30 cellular contexts compared by ENCODE assay signal in the genomic region with DNA sequence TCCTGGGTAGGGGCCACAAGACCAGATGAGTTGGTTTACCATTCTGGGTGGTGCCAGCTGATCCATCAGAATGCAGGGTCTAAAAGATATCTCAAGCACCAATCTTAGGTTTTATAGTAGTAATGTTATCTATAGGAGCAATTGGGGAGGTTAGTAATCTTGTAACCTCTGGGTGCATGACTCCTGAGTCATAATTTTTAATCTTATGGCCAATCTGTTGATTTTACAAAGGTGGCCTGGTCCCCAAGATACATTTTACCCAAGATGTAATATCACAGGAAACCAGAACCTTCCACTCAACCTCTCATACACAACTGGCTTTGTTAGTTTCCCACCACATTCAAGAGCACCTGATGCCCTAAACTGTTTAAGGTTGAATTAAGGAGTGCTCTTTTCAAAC.
"Had no signal": no experiment of that assay in that cellular context is flagged by ENCODE, and none has a peak within 500 bp of the region (broad histone marks: within the 10 kb centered on the region; RNA-seq: fewer than 3 reads in every experiment).

No MANE protein-coding gene starts in this region.

- H3K9me3 Mint-ChIP-seq: activated naive CD4-positive, alpha-beta T cell treated with anti-CD3 and anti-CD28 coated beads for 36 hours; dendritic cell treated with granulocyte-macrophage colony-stimulating factor and Interleukin-4, amounts not matched to agents 40 ng/mL and 50 ng/mL, for 4 days; endodermal cell had no signal

- H3K27me3 Mint-ChIP-seq: activated CD4-positive, alpha-beta memory T cell treated with anti-CD3 and anti-CD28 coated beads, Interleukin-2, amount 10 ng/mL, durations not matched to agents 7 days and 5 days; activated CD4-positive, alpha-beta T cell treated with anti-CD3 and anti-CD28 coated beads, Interleukin-2, amount 10 ng/mL, durations not matched to agents 7 days and 5 days; activated naive CD4-positive, alpha-beta T cell treated with anti-CD3 and anti-CD28 coated beads, Interleukin-2, amount 50 U/mL, for 24 hours; activated naive CD8-positive, alpha-beta T cell treated with anti-CD3 and anti-CD28 coated beads, Interleukin-2, amount 10 ng/mL, durations not matched to agents 7 days and 5 days; activated T-cell treated with anti-CD3 and anti-CD28 coated beads, Interleukin-2, amount 50 U/mL, for 24 hours; central memory CD8-positive, alpha-beta T cell; dendritic cell treated with granulocyte-macrophage colony-stimulating factor and Interleukin-4, amounts not matched to agents 40 ng/mL and 50 ng/mL, for 4 days; T-helper 17 cell had no signal

- H3K4me3 Mint-ChIP-seq: activated CD4-positive, alpha-beta memory T cell treated with anti-CD3 and anti-CD28 coated beads, Interleukin-2, amount 10 ng/mL, durations not matched to agents 7 days and 5 days; activated CD4-positive, alpha-beta T cell treated with anti-CD3 and anti-CD28 coated beads, Interleukin-2, amount 10 ng/mL, durations not matched to agents 7 days and 5 days; activated naive CD4-positive, alpha-beta T cell treated with anti-CD3 and anti-CD28 coated beads for 36 hours; activated naive CD4-positive, alpha-beta T cell treated with anti-CD3 and anti-CD28 coated beads, Interleukin-2, amount 50 U/mL, for 24 hours; activated naive CD8-positive, alpha-beta T cell treated with anti-CD3 and anti-CD28 coated beads, Interleukin-2, amount 10 ng/mL, durations not matched to agents 7 days and 5 days; activated T-cell treated with anti-CD3 and anti-CD28 coated beads, Interleukin-2, amount 50 U/mL, for 24 hours; activated T-helper 1 cell treated with anti-CD3 and anti-CD28 coated beads, Interleukin-12 subunit alpha, Interleukin-12 subunit beta, Interleukin-2, Interleukin-4 antibody, amounts not matched to agents 30 ng/mL and 10 ng/mL and 1 ng/mL, durations not matched to agents 14 hours and 24 hours and 36 hours; central memory CD8-positive, alpha-beta T cell; dendritic cell treated with granulocyte-macrophage colony-stimulating factor and Interleukin-4, amounts not matched to agents 40 ng/mL and 50 ng/mL, for 4 days; endodermal cell; T-helper 17 cell; T-helper 2 cell treated with Interferon-gamma antibody and Interleukin-4, amounts not matched to agents 5 μg/mL and 100 μg/mL, for 36 hours had no signal

- DNase-seq: activated CD4-positive, alpha-beta memory T cell treated with anti-CD3 and anti-CD28 coated beads, Interleukin-2, amount 10 ng/mL, durations not matched to agents 7 days and 5 days; activated CD4-positive, alpha-beta T cell treated with anti-CD3 and anti-CD28 coated beads for 1 hour; activated CD4-positive, alpha-beta T cell treated with anti-CD3 and anti-CD28 coated beads for 4 hours; activated CD4-positive, alpha-beta T cell treated with anti-CD3 and anti-CD28 coated beads, Interleukin-2, amount 10 ng/mL, durations not matched to agents 7 days and 5 days; activated CD4-positive, alpha-beta T cell treated with anti-CD3 and anti-CD28 coated beads, Interleukin-2, amount 50 U/mL, for 4 hours; activated CD8-positive, alpha-beta memory T cell treated with anti-CD3 and anti-CD28 coated beads, Interleukin-2, amount 50 U/mL, for 48 hours; activated effector memory CD4-positive, alpha-beta T cell treated with anti-CD3 and anti-CD28 coated beads, Interleukin-2, amount 50 U/mL, for 16 hours; activated naive CD4-positive, alpha-beta T cell treated with anti-CD3 and anti-CD28 coated beads for 36 hours; activated naive CD8-positive, alpha-beta T cell treated with anti-CD3 and anti-CD28 coated beads, Interleukin-2, amount 10 ng/mL, durations not matched to agents 7 days and 5 days; activated T-cell treated with anti-CD3 and anti-CD28 coated beads for 4 hours; activated T-cell treated with anti-CD3 and anti-CD28 coated beads, Interleukin-2, amount 50 U/mL, for 24 hours; amniotic stem cell; anterior cingulate cortex; brain microvascular endothelial cell; dorsolateral prefrontal cortex; effector memory CD4-positive, alpha-beta T cell; endodermal cell; foreskin keratinocyte; gastrocnemius medialis; glutamatergic neuron; heart left ventricle; T-helper 1 cell; T-helper 17 cell; T1000 had no signal

- H3K27ac Mint-ChIP-seq: activated CD4-positive, alpha-beta memory T cell treated with anti-CD3 and anti-CD28 coated beads, Interleukin-2, amount 10 ng/mL, durations not matched to agents 7 days and 5 days; activated CD4-positive, alpha-beta T cell treated with anti-CD3 and anti-CD28 coated beads, Interleukin-2, amount 10 ng/mL, durations not matched to agents 7 days and 5 days; activated naive CD4-positive, alpha-beta T cell treated with anti-CD3 and anti-CD28 coated beads for 36 hours; activated naive CD4-positive, alpha-beta T cell treated with anti-CD3 and anti-CD28 coated beads, Interleukin-2, amount 50 U/mL, for 24 hours; activated naive CD8-positive, alpha-beta T cell treated with anti-CD3 and anti-CD28 coated beads, Interleukin-2, amount 10 ng/mL, durations not matched to agents 7 days and 5 days; activated T-cell treated with anti-CD3 and anti-CD28 coated beads, Interleukin-2, amount 50 U/mL, for 24 hours; activated T-helper 1 cell treated with anti-CD3 and anti-CD28 coated beads, Interleukin-12 subunit alpha, Interleukin-12 subunit beta, Interleukin-2, Interleukin-4 antibody, amounts not matched to agents 30 ng/mL and 10 ng/mL and 1 ng/mL, durations not matched to agents 14 hours and 24 hours and 36 hours; activated T-helper 2 cell treated with anti-CD3 and anti-CD28 coated beads, Interferon-gamma antibody, Interleukin-2, Interleukin-4, amounts not matched to agents 10 μg/mL and 5 μg/mL and 100 μg/mL, durations not matched to agents 14 hours and 24 hours and 36 hours; dendritic cell treated with granulocyte-macrophage colony-stimulating factor and Interleukin-4, amounts not matched to agents 40 ng/mL and 50 ng/mL, for 4 days; endodermal cell; T-helper 17 cell; T-helper 2 cell treated with Interferon-gamma antibody and Interleukin-4, amounts not matched to agents 5 μg/mL and 100 μg/mL, for 36 hours had no signal

- ATAC-seq: foreskin keratinocyte, gastrocnemius medialis, heart left ventricle, T-helper 17 cell had no signal
